ENCODE assay signal across 9 cellular contexts in genomic region chr22:32016081-32016480, GRCh38. TPM values are rescaled to one million over a fixed set of nuclear protein-coding genes. Genes with fewer than 3 reads are reported as not detected.
"Had no signal": no experiment of that assay in that cellular context is flagged by ENCODE, and none has a peak within 500 bp of the region (broad histone marks: within the 10 kb centered on the region; RNA-seq: fewer than 3 reads in every experiment).

No MANE protein-coding gene starts in this region.

- ATAC-seq: HCT116, K562 had no signal

- H3K4me3 Mint-ChIP-seq: HFFc6 had no signal

- H3K9me3 ChIP-seq: HAP-1 had no signal

- DNase-seq: GM23248, GOT3, H7, HFFc6, IMR-90 had no signal

- H3K27ac Mint-ChIP-seq: HFFc6 had no signal

- H3K27ac ChIP-seq: GM23248 had no signal

- H3K4me3 ChIP-seq: GM23248, HAP-1, K562 had no signal

RNA-seq across cellular contexts. Expression of gene SLC5A1, which starts 27.0 kb away (rescaled TPM):
- total RNA-seq: GM23248, H4, H7, HFFc6, IMR-90, K562 had no signal
